In the genomic region with DNA sequence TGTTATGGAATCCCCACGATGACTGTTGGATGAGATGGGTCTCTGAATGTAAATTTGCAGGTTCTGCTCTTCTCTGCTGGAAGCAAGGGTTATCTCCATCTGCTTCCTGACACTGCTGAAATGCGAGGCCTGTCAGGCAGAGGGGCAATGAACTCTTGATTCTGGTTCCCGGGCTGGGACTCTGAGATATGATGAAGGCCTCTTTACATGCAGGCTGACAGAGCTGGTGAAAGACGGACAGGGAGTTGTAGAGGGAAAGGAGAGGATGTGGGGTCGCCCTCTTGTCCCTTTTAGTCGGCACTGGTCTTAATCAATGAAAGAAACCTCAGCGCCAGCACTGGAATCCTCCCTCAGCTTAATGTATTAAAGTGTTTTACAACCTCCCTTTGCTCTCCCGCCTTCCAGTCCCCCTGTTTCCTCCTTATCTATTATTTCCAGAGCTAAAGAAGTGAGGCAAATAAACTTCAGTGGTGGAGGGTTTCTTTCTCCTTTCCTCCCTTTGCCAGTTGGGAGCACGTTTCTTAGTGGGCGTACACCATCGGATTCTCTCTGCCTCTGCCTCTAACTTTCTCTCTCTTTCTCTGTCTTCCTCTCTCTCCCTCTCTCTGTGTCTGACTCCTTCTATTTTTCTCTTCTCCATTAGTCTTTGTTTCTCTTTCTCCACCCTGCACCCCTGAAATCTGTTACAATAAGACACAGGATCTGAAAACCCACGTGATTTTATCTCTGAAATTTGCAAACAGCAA, we compare ENCODE assay signal across 1 cellular context.
TF ChIP-seq lines count a peak whose summit lies in the region.

No MANE protein-coding gene starts in this region.

TF ChIP-seq in K562, 482 proteins besides CTCF, POLR2A, EP300 and RAD21 (continued from another document and continues in another):
- TF ChIP-seq, protein P1, sequence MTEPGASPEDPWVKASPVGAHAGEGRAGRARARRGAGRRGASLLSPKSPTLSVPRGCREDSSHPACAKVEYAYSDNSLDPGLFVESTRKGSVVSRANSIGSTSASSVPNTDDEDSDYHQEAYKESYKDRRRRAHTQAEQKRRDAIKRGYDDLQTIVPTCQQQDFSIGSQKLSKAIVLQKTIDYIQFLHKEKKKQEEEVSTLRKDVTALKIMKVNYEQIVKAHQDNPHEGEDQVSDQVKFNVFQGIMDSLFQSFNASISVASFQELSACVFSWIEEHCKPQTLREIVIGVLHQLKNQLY (CRISPR knock-in tag; conservative IDR thresholded peaks at IDR 0.05): no peak
- TF ChIP-seq FOXK2 (conservative IDR thresholded peaks at IDR 0.05 in 1 of 2, IDR thresholded peaks at IDR 0.05 in 1 of 2; ENCODE audit: low read depth in 2 of 2): peak; percentile 45 to 46; a peak in 2 of 4 replicates
- no peak for TF ChIP-seq ATF1 (CRISPR knock-in tag; IDR thresholded peaks at IDR 0.05)
- peak; percentile 31; the same call in 1 of the 2 replicates for TF ChIP-seq ATF1 (tag; IDR thresholded peaks at IDR 0.05)
- TF ChIP-seq ELK1 (CRISPR knock-in tag; IDR thresholded peaks at IDR 0.05): no peak
- TF ChIP-seq, protein P2, sequence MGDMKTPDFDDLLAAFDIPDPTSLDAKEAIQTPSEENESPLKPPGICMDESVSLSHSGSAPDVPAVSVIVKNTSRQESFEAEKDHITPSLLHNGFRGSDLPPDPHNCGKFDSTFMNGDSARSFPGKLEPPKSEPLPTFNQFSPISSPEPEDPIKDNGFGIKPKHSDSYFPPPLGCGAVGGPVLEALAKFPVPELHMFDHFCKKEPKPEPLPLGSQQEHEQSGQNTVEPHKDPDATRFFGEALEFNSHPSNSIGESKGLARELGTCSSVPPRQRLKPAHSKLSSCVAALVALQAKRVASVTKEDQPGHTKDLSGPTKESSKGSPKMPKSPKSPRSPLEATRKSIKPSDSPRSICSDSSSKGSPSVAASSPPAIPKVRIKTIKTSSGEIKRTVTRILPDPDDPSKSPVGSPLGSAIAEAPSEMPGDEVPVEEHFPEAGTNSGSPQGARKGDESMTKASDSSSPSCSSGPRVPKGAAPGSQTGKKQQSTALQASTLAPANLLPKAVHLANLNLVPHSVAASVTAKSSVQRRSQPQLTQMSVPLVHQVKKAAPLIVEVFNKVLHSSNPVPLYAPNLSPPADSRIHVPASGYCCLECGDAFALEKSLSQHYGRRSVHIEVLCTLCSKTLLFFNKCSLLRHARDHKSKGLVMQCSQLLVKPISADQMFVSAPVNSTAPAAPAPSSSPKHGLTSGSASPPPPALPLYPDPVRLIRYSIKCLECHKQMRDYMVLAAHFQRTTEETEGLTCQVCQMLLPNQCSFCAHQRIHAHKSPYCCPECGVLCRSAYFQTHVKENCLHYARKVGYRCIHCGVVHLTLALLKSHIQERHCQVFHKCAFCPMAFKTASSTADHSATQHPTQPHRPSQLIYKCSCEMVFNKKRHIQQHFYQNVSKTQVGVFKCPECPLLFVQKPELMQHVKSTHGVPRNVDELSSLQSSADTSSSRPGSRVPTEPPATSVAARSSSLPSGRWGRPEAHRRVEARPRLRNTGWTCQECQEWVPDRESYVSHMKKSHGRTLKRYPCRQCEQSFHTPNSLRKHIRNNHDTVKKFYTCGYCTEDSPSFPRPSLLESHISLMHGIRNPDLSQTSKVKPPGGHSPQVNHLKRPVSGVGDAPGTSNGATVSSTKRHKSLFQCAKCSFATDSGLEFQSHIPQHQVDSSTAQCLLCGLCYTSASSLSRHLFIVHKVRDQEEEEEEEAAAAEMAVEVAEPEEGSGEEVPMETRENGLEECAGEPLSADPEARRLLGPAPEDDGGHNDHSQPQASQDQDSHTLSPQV (IDR thresholded peaks at IDR 0.05): peak; percentile 44; the same call in 1 of the 2 replicates
- TF ChIP-seq RAD51 (IDR thresholded peaks at IDR 0.05; ENCODE audit: borderline replicate concordance, low read depth): peak; percentile 51; the same call in 1 of the 2 replicates
- TF ChIP-seq HCFC1 (IDR thresholded peaks at IDR 0.05; ENCODE audit: low read depth, low read length): no peak
- peak; percentile 18; the same call in 1 of the 2 replicates for TF ChIP-seq MAFK (IDR thresholded peaks at IDR 0.05; ENCODE audit: low read length)
- TF ChIP-seq BHLHE40 (IDR thresholded peaks at IDR 0.05; ENCODE audit: low read length): peak; percentile 70; the same call in 1 of the 2 replicates
- TF ChIP-seq TAL1 (IDR thresholded peaks at IDR 0.05): peak; percentile 79
- no peak for TF ChIP-seq HIVEP1 (CRISPR knock-in tag; IDR thresholded peaks at IDR 0.05)
- no peak for TF ChIP-seq FOXA3 (CRISPR knock-in tag; conservative IDR thresholded peaks at IDR 0.05 in 1 of 2, IDR thresholded peaks at IDR 0.05 in 1 of 2)
- no peak for TF ChIP-seq CBX5 (IDR thresholded peaks at IDR 0.05; ENCODE audit: borderline replicate concordance, low read depth)
- TF ChIP-seq ARID1B (IDR thresholded peaks at IDR 0.05): peak; percentile 91
- no peak for TF ChIP-seq SRF (CRISPR knock-in tag; IDR thresholded peaks at IDR 0.05)
- no peak for TF ChIP-seq ZKSCAN8 (CRISPR knock-in tag; IDR thresholded peaks at IDR 0.05)
- peak; percentile 91; the same call in 1 of the 2 replicates for TF ChIP-seq TRIM25 (IDR thresholded peaks at IDR 0.05; ENCODE audit: borderline replicate concordance)
- no peak for TF ChIP-seq NFXL1 (CRISPR knock-in tag; IDR thresholded peaks at IDR 0.05)
- peak; percentile 79; the same call in 1 of the 2 replicates for TF ChIP-seq ZNF766 (CRISPR knock-in tag; conservative IDR thresholded peaks at IDR 0.05)
- TF ChIP-seq, protein P3, sequence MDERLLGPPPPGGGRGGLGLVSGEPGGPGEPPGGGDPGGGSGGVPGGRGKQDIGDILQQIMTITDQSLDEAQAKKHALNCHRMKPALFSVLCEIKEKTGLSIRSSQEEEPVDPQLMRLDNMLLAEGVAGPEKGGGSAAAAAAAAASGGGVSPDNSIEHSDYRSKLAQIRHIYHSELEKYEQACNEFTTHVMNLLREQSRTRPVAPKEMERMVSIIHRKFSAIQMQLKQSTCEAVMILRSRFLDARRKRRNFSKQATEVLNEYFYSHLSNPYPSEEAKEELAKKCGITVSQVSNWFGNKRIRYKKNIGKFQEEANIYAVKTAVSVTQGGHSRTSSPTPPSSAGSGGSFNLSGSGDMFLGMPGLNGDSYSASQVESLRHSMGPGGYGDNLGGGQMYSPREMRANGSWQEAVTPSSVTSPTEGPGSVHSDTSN (CRISPR knock-in tag; IDR thresholded peaks at IDR 0.05; ENCODE audit: low read depth): no peak
- TF ChIP-seq, protein P3 (tag; conservative IDR thresholded peaks at IDR 0.05; ENCODE audit: low read depth): peak; percentile 68
- peak; percentile 53 for TF ChIP-seq STAT5A (IDR thresholded peaks at IDR 0.05; ENCODE audit: borderline replicate concordance, low read length)
- TF ChIP-seq TAF9B (IDR thresholded peaks at IDR 0.05; ENCODE audit: partially characterized antibody): peak; percentile 50
- TF ChIP-seq NFRKB (IDR thresholded peaks at IDR 0.05; ENCODE audit: low read depth): 0 out of 2 replicates have a peak, but pooled peaks have one; percentile 73
- TF ChIP-seq EP400 (IDR thresholded peaks at IDR 0.05): peak; percentile 60; the same call in 1 of the 2 replicates
- no peak for TF ChIP-seq YBX1 (IDR thresholded peaks at IDR 0.05)
- peak; percentile 50 for TF ChIP-seq SUPT5H (IDR thresholded peaks at IDR 0.05)
- no peak for TF ChIP-seq SIN3B (IDR thresholded peaks at IDR 0.05; ENCODE audit: low read depth)
- peak; percentile 78 for TF ChIP-seq HMGN3 (IDR thresholded peaks at IDR 0.05; ENCODE audit: borderline replicate concordance, extremely low read depth, insufficient read length, low read depth, low read length)
- peak; percentile 76 to 87; a peak in 3 of 4 replicates for TF ChIP-seq RCOR1 (IDR thresholded peaks at IDR 0.05; ENCODE audit: borderline replicate concordance in 1 of 2, low read depth in 2 of 2, low read length in 2 of 2)
- TF ChIP-seq SMARCA4 (IDR thresholded peaks at IDR 0.05): peak; percentile 86
- 0 out of 2 replicates have a peak, but pooled peaks have one; percentile 15 for TF ChIP-seq CREB3L1 (IDR thresholded peaks at IDR 0.05; ENCODE audit: borderline replicate concordance, low read depth)
- no peak; the same call in 1 of the 2 replicates for TF ChIP-seq SOX6 (IDR thresholded peaks at IDR 0.05)
- TF ChIP-seq SMC3 (conservative IDR thresholded peaks at IDR 0.05; ENCODE audit: insufficient read depth, low read depth, low read length): no peak
- TF ChIP-seq, protein P4, sequence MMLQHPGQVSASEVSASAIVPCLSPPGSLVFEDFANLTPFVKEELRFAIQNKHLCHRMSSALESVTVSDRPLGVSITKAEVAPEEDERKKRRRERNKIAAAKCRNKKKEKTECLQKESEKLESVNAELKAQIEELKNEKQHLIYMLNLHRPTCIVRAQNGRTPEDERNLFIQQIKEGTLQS (IDR thresholded peaks at IDR 0.05): no peak
- TF ChIP-seq, protein P4 (CRISPR knock-in tag; conservative IDR thresholded peaks at IDR 0.05): no peak
- peak; percentile 77 for TF ChIP-seq BRD9 (IDR thresholded peaks at IDR 0.05; ENCODE audit: low read depth, partially characterized antibody)
- TF ChIP-seq, protein P5, sequence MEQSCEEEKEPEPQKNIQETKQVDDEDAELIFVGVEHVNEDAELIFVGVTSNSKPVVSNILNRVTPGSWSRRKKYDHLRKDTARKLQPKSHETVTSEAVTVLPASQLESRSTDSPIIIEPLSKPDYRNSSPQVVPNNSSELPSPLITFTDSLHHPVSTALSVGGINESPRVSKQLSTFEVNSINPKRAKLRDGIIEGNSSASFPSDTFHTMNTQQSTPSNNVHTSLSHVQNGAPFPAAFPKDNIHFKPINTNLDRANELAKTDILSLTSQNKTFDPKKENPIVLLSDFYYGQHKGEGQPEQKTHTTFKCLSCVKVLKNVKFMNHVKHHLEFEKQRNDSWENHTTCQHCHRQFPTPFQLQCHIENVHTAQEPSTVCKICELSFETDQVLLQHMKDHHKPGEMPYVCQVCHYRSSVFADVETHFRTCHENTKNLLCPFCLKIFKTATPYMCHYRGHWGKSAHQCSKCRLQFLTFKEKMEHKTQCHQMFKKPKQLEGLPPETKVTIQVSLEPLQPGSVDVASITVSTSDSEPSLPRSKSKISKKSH (CRISPR knock-in tag; IDR thresholded peaks at IDR 0.05): no peak
- TF ChIP-seq MTA1 (IDR thresholded peaks at IDR 0.05; ENCODE audit: borderline replicate concordance): no peak
- TF ChIP-seq, protein P6, sequence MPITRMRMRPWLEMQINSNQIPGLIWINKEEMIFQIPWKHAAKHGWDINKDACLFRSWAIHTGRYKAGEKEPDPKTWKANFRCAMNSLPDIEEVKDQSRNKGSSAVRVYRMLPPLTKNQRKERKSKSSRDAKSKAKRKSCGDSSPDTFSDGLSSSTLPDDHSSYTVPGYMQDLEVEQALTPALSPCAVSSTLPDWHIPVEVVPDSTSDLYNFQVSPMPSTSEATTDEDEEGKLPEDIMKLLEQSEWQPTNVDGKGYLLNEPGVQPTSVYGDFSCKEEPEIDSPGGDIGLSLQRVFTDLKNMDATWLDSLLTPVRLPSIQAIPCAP (CRISPR knock-in tag; IDR thresholded peaks at IDR 0.05; ENCODE audit: borderline replicate concordance): no peak
- peak; percentile 70 for TF ChIP-seq NFIC (IDR thresholded peaks at IDR 0.05)
- peak; percentile 92 for TF ChIP-seq MEIS2 (IDR thresholded peaks at IDR 0.05; ENCODE audit: partially characterized antibody)
- TF ChIP-seq FOXM1 (IDR thresholded peaks at IDR 0.05; ENCODE audit: low read depth): peak; percentile 29; the same call in 1 of the 2 replicates
- no peak for TF ChIP-seq FOXM1 (CRISPR knock-in tag; IDR thresholded peaks at IDR 0.05; ENCODE audit: low read depth)
